Comparison of ENCODE assay signal across 26 cellular contexts in genomic region chr16:22660441-22661160, GRCh38.
DNase-seq lines count a peak whose midpoint lies in the region; ATAC-seq and TF ChIP-seq lines count a peak whose summit lies in the region.
"Had no signal": no experiment of that assay in that cellular context is flagged by ENCODE, and none has a peak within 500 bp of the region (broad histone marks: within the 10 kb centered on the region; RNA-seq: fewer than 3 reads in every experiment).

No MANE protein-coding gene starts in this region.

- no peaks in the 10 kb centered on the region for H3K9me3 ChIP-seq in endodermal cell (ENCODE audit: control insufficient read depth, low read length)
- H3K9me3 ChIP-seq: esophagus squamous epithelium, mucosa of descending colon, suprapubic skin, upper lobe of right lung had no signal

- CTCF ChIA-PET in activated CD8-positive, alpha-beta memory T cell treated with anti-CD3 and anti-CD28 coated beads, Interleukin-2, amount 10 ng/mL, durations not matched to agents 7 days and 5 days (lab: Charles Lee): interaction anchor here (0.6 kb wide), 1 partner anchor 656 kb away, joined by 3 read pairs; no protein-coding TSS in a partner anchor

- H3K9ac ChIP-seq in endodermal cell (ENCODE audit: extremely low read depth, low read length, poor library complexity, severe bottlenecking): no peak overlapping the region

- peaks cover 5% of the 10 kb centered on the region for H3K27me3 Mint-ChIP-seq in activated CD8-positive, alpha-beta memory T cell treated with anti-CD3 and anti-CD28 coated beads, Interleukin-2, amount 10 ng/mL, durations not matched to agents 7 days and 5 days
- no peaks in the 10 kb centered on the region for H3K27me3 Mint-ChIP-seq in endodermal cell (ENCODE audit: insufficient read depth)

- no peak overlapping the region for H3K27ac ChIP-seq in endodermal cell (ENCODE audit: low read depth, low read length)
- H3K27ac ChIP-seq: brain microvascular endothelial cell, esophagus squamous epithelium, foreskin keratinocyte, suprapubic skin, upper lobe of right lung had no signal

- no peaks in the 10 kb centered on the region for H3K4me1 Mint-ChIP-seq in activated CD8-positive, alpha-beta memory T cell treated with anti-CD3 and anti-CD28 coated beads, Interleukin-2, amount 10 ng/mL, durations not matched to agents 7 days and 5 days
- no peaks in the 10 kb centered on the region for H3K4me1 Mint-ChIP-seq in endodermal cell
- H3K4me1 Mint-ChIP-seq: activated naive CD4-positive, alpha-beta T cell treated with anti-CD3 and anti-CD28 coated beads, Interleukin-2, amount 50 U/mL, for 24 hours; activated T-helper 17 cell treated with anti-CD3 and anti-CD28 coated beads, Interleukin-2, amount 50 U/mL, for 72 hours; CD4-positive, alpha-beta memory T cell; nephron progenitor cell had no signal

- no peak overlapping the region for H3K4me3 Mint-ChIP-seq in activated CD8-positive, alpha-beta memory T cell treated with anti-CD3 and anti-CD28 coated beads, Interleukin-2, amount 10 ng/mL, durations not matched to agents 7 days and 5 days
- H3K4me3 Mint-ChIP-seq in endodermal cell: no peak overlapping the region
- H3K4me3 Mint-ChIP-seq: activated naive CD4-positive, alpha-beta T cell treated with anti-CD3 and anti-CD28 coated beads, Interleukin-2, amount 50 U/mL, for 24 hours; activated T-helper 17 cell treated with anti-CD3 and anti-CD28 coated beads, Interleukin-2, amount 50 U/mL, for 72 hours; CD4-positive, alpha-beta memory T cell; HFFc6; nephron progenitor cell; T-helper 1 cell treated with Interleukin-12 subunit alpha and Interleukin-12 subunit beta and Interleukin-4 antibody, amounts not matched to agents 30 μg/mL and 1 μg/mL, for 36 hours had no signal

- no peaks in the 10 kb centered on the region for H3K4me1 ChIP-seq in endodermal cell (ENCODE audit: control insufficient read depth, insufficient read depth, low read length)
- H3K4me1 ChIP-seq: esophagus squamous epithelium, heart left ventricle, suprapubic skin, upper lobe of right lung had no signal

- no peak overlapping the region for H3K4me3 ChIP-seq in endodermal cell (ENCODE audit: low read length)
- H3K4me3 ChIP-seq: esophagus squamous epithelium, heart left ventricle, lung, mucosa of descending colon, suprapubic skin, upper lobe of right lung had no signal

- no peaks in the 10 kb centered on the region for H3K36me3 ChIP-seq in endodermal cell (ENCODE audit: control insufficient read depth, insufficient read depth, low read length)
- H3K36me3 ChIP-seq: brain microvascular endothelial cell, esophagus squamous epithelium, heart left ventricle, suprapubic skin, upper lobe of right lung had no signal

- peak; percentile 38 for DNase-seq in activated CD8-positive, alpha-beta memory T cell treated with anti-CD3 and anti-CD28 coated beads, Interleukin-2, amount 10 ng/mL, durations not matched to agents 7 days and 5 days
- no peak for DNase-seq in activated CD8-positive, alpha-beta memory T cell treated with anti-CD3 and anti-CD28 coated beads, Interleukin-2, amount 50 U/mL, for 48 hours
- peak; percentile 53 for DNase-seq in NOMO-1 treated with dmso at 0.1 percent for 144 hours (lab: John Stamatoyannopoulos, UW; ENCODE audit: unreplicated experiment)
- peak; percentile 33 for DNase-seq in endodermal cell
- DNase-seq in NCI-H1694 treated with DMSO at 0.1 percent for 48 hours (lab: John Stamatoyannopoulos, UW): no peak
- DNase-seq in kidney glomerular epithelial cell (lab: John Stamatoyannopoulos, UW): no peak
- no peak for DNase-seq in SW 1271 (lab: John Stamatoyannopoulos, UW)
- DNase-seq: activated CD4-positive, alpha-beta T cell treated with anti-CD3 and anti-CD28 coated beads, Interleukin-2, amount 50 U/mL, for 4 hours; amniotic stem cell; brain microvascular endothelial cell; CD4-positive, alpha-beta memory T cell; esophagus squamous epithelium; heart left ventricle; HFFc6; NCI-H2227 treated with DMSO at 0.1 percent for 48 hours; nephron progenitor cell; stimulated activated naive CD4-positive, alpha-beta T cell; upper lobe of right lung had no signal

- no peaks in the 10 kb centered on the region for H3K36me3 Mint-ChIP-seq in activated CD8-positive, alpha-beta memory T cell treated with anti-CD3 and anti-CD28 coated beads, Interleukin-2, amount 10 ng/mL, durations not matched to agents 7 days and 5 days
- no peaks in the 10 kb centered on the region for H3K36me3 Mint-ChIP-seq in endodermal cell (ENCODE audit: low read depth)
- H3K36me3 Mint-ChIP-seq: activated naive CD4-positive, alpha-beta T cell treated with anti-CD3 and anti-CD28 coated beads, Interleukin-2, amount 50 U/mL, for 24 hours; CD4-positive, alpha-beta memory T cell had no signal

- no peaks in the 10 kb centered on the region for H3K27me3 ChIP-seq in endodermal cell (ENCODE audit: control insufficient read depth, insufficient read depth, low read length, poor library complexity, severe bottlenecking)
- H3K27me3 ChIP-seq: brain microvascular endothelial cell had no signal

- ATAC-seq in activated CD8-positive, alpha-beta memory T cell treated with anti-CD3 and anti-CD28 coated beads, Interleukin-2, amount 10 ng/mL, durations not matched to agents 7 days and 5 days: no peak
- ATAC-seq in HG03521 (IDR thresholded peaks at IDR 0.05; ENCODE audit: unreplicated experiment): no peak
- ATAC-seq: activated T-helper 17 cell treated with anti-CD3 and anti-CD28 coated beads, Interleukin-2, amount 50 U/mL, for 72 hours; foreskin keratinocyte; heart left ventricle had no signal

- no peak for TF ChIP-seq CTCF in endodermal cell (conservative IDR thresholded peaks at IDR 0.05)

- no peaks in the 10 kb centered on the region for H3K9me3 Mint-ChIP-seq in activated CD8-positive, alpha-beta memory T cell treated with anti-CD3 and anti-CD28 coated beads, Interleukin-2, amount 10 ng/mL, durations not matched to agents 7 days and 5 days (ENCODE audit: low read depth)
- peaks cover 7% of the 10 kb centered on the region for H3K9me3 Mint-ChIP-seq in endodermal cell
- H3K9me3 Mint-ChIP-seq: activated naive CD4-positive, alpha-beta T cell treated with anti-CD3 and anti-CD28 coated beads, Interleukin-2, amount 50 U/mL, for 24 hours; activated T-helper 17 cell treated with anti-CD3 and anti-CD28 coated beads, Interleukin-2, amount 50 U/mL, for 72 hours; HFFc6; T-helper 1 cell treated with Interleukin-12 subunit alpha and Interleukin-12 subunit beta and Interleukin-4 antibody, amounts not matched to agents 30 μg/mL and 1 μg/mL, for 36 hours had no signal

- H3K27ac Mint-ChIP-seq in activated CD8-positive, alpha-beta memory T cell treated with anti-CD3 and anti-CD28 coated beads, Interleukin-2, amount 10 ng/mL, durations not matched to agents 7 days and 5 days: no peak overlapping the region
- no peak overlapping the region for H3K27ac Mint-ChIP-seq in endodermal cell
- H3K27ac Mint-ChIP-seq: activated naive CD4-positive, alpha-beta T cell treated with anti-CD3 and anti-CD28 coated beads, Interleukin-2, amount 50 U/mL, for 24 hours; activated T-helper 17 cell treated with anti-CD3 and anti-CD28 coated beads, Interleukin-2, amount 50 U/mL, for 72 hours; CD4-positive, alpha-beta memory T cell; HFFc6; nephron progenitor cell; T-helper 1 cell treated with Interleukin-12 subunit alpha and Interleukin-12 subunit beta and Interleukin-4 antibody, amounts not matched to agents 30 μg/mL and 1 μg/mL, for 36 hours had no signal

- 94 to 96% methylated on average over 5 of the region's 5 CpGs for WGBS in endodermal cell (ENCODE audit: insufficient coverage in 1 of 2, insufficient read length in 1 of 2), 2 experiments

Comparison
In these comparisons a context has a peak if more than half of its experiments do, and no peak if none do; other contexts are left out.
1. DNase-seq: peak in activated CD8-positive, alpha-beta memory T cell treated with anti-CD3 and anti-CD28 coated beads, Interleukin-2, amount 10 ng/mL, durations not matched to agents 7 days and 5 days (single experiment), NOMO-1 treated with dmso at 0.1 percent for 144 hours (single experiment) and endodermal cell (single experiment); none in activated CD8-positive, alpha-beta memory T cell treated with anti-CD3 and anti-CD28 coated beads, Interleukin-2, amount 50 U/mL, for 48 hours (single experiment), NCI-H1694 treated with DMSO at 0.1 percent for 48 hours (single experiment), kidney glomerular epithelial cell (single experiment) and SW 1271 (0 of 2).